In genomic region chr14:106802413-106803364, GRCh38 we compare ENCODE assay signal across 13 cellular contexts.
DNase-seq lines count a peak whose midpoint lies in the region; ATAC-seq, FAIRE-seq and TF ChIP-seq lines count a peak whose summit lies in the region.
"Had no signal": no experiment of that assay in that cellular context is flagged by ENCODE, and none has a peak within 500 bp of the region (broad histone marks: within the 10 kb centered on the region; RNA-seq: fewer than 3 reads in every experiment).

No MANE protein-coding gene starts in this region.

- H3K27me3 Mint-ChIP-seq in MCF 10A (ENCODE audit: insufficient read depth, unreplicated experiment), result peaks cover 44% of the 10 kb centered on the region

- no peak for TF ChIP-seq CTCF in breast epithelium (IDR thresholded peaks at IDR 0.05)
- peak; percentile 41 for TF ChIP-seq CTCF in RWPE2 (IDR thresholded peaks at IDR 0.05; ENCODE audit: poor library complexity, severe bottlenecking)
- TF ChIP-seq CTCF in MCF 10A (IDR thresholded peaks at IDR 0.05; ENCODE audit: unreplicated experiment), result no peak

- CTCF ChIA-PET in MCF 10A (lab: Yijun Ruan, JAX), result interaction anchor here (0.6 to 1.0 kb wide), 2 partner anchors 57 to 71 kb away, joined by 3 to 4 read pairs; no protein-coding TSS in a partner anchor

- H3K4me3 Mint-ChIP-seq in MCF 10A (ENCODE audit: unreplicated experiment), result no peak overlapping the region

- H3K36me3 Mint-ChIP-seq in MCF 10A (ENCODE audit: insufficient read depth, unreplicated experiment), result no peaks in the 10 kb centered on the region

- peak; percentile 26 to 83 for DNase-seq in T47D (ENCODE audit: low read depth in 1 of 2, low spot score in 1 of 2)
- DNase-seq in breast epithelium (ENCODE audit: low spot score in 2 of 2), result no peak
- peak; percentile 62 for DNase-seq in Karpas-422
- no peak for DNase-seq in RWPE2 (ENCODE audit: low spot score)
- peak; percentile 48 for DNase-seq in small intestine
- no peak for DNase-seq in urothelium cell line (ENCODE audit: low spot score)
- DNase-seq in AG08395 (ENCODE audit: low spot score), result no peak
- DNase-seq in MCF 10A (ENCODE audit: unreplicated experiment), result no peak
- DNase-seq: activated T-cell treated with anti-CD3 and anti-CD28 coated beads, Interleukin-2, amount 50 U/mL, for 48 hours; hypothalamus; NCI-H2107; Right ventricle myocardium superior had no signal

- H3K27ac Mint-ChIP-seq in MCF 10A (ENCODE audit: low read depth, unreplicated experiment), result no peak overlapping the region

- H4K20me1 ChIP-seq in Karpas-422 (ENCODE audit: insufficient read depth, low read depth, low read length), result no peaks in the 10 kb centered on the region

- H3K4me2 ChIP-seq in Karpas-422 (ENCODE audit: low read depth, low read length, poor library complexity, severe bottlenecking), result no peak overlapping the region

- no TSS peak for BruUV-seq in MCF 10A (replicated peaks; lab: Mats Ljungman, UMichigan)

- H3K36me3 ChIP-seq in breast epithelium (no peaks in the 10 kb centered on the region), Karpas-422 (ENCODE audit: insufficient read depth, low read length) (no peaks in the 10 kb centered on the region), RWPE2 (ENCODE audit: low read depth) (no peaks in the 10 kb centered on the region), small intestine (ENCODE audit: control insufficient read depth in 2 of 2, insufficient read depth in 2 of 2, low read length in 2 of 2) (no peaks in the 10 kb centered on the region)

- no peak; the same call in 2 of the 3 replicates for ATAC-seq in RWPE2 (ENCODE audit: low read depth)

- H3K9me2 ChIP-seq in Karpas-422 (replicated peaks; ENCODE audit: insufficient read depth, low read length), result no peaks in the 10 kb centered on the region

- no peak overlapping the region for H3K9ac ChIP-seq in Karpas-422 (ENCODE audit: low read length)

- no peaks in the 10 kb centered on the region for H3K9me3 ChIP-seq in breast epithelium
- H3K9me3 ChIP-seq in Karpas-422 (ENCODE audit: low read length), result no peaks in the 10 kb centered on the region
- H3K9me3 ChIP-seq in RWPE2 (ENCODE audit: severe bottlenecking), result no peaks in the 10 kb centered on the region
- no peaks in the 10 kb centered on the region for H3K9me3 ChIP-seq in small intestine (ENCODE audit: control insufficient read depth, low read depth)

- 47 to 65% (median 52%) methylated on average over 26 of the region's 26 CpGs for WGBS in small intestine, 3 donors

- no peak for FAIRE-seq in small intestine (lab: Jason Lieb, UNC)
- FAIRE-seq in urothelium cell line (lab: Jason Lieb, UNC), result no peak

- in situ Hi-C loops in T47D (cut with HindIII; ENCODE audit: low pct_unique_long_range_greater_than_20kb, low sequenced_read_pairs), result no loop called here

- no peaks in the 10 kb centered on the region for H3K4me1 Mint-ChIP-seq in MCF 10A (ENCODE audit: insufficient read depth, unreplicated experiment)

- intact Hi-C loops in breast epithelium (cut with DNase I; ENCODE audit: low total_unique reads), result no loop called here
- intact Hi-C loops in MCF 10A (cut with micrococcal nuclease), result no loop called here

- H3K4me3 ChIP-seq in breast epithelium (no peak overlapping the region), Karpas-422 (ENCODE audit: low read length) (no peak overlapping the region), RWPE2 (ENCODE audit: severe bottlenecking) (no peak overlapping the region), small intestine (ENCODE audit: low read depth in 1 of 2, low read length in 2 of 2) (no peak overlapping the region)
- H3K4me3 ChIP-seq: lung had no signal

- no peak for TF ChIP-seq POLR2A in breast epithelium (IDR thresholded peaks at IDR 0.05)

- peaks cover 0 to 15% of the 10 kb centered on the region in 2 donors for H3K27me3 ChIP-seq in breast epithelium
- no peaks in the 10 kb centered on the region for H3K27me3 ChIP-seq in Karpas-422 (ENCODE audit: low read length)
- peaks cover 32% of the 10 kb centered on the region for H3K27me3 ChIP-seq in RWPE2 (ENCODE audit: insufficient read depth, poor library complexity, severe bottlenecking)
- H3K27me3 ChIP-seq in small intestine (ENCODE audit: control insufficient read depth in 2 of 2, insufficient read depth in 2 of 2, low read length in 2 of 2), result no peaks in the 10 kb centered on the region

- H3K27ac ChIP-seq in breast epithelium, result no peak overlapping the region
- no peak overlapping the region for H3K27ac ChIP-seq in Karpas-422 (ENCODE audit: low read length)
- H3K27ac ChIP-seq in RWPE2 (ENCODE audit: poor library complexity, severe bottlenecking), result no peak overlapping the region
- H3K27ac ChIP-seq in small intestine (ENCODE audit: low read depth in 1 of 2, low read length in 1 of 2), result no peak overlapping the region

- H3K9me3 Mint-ChIP-seq in MCF 10A (ENCODE audit: unreplicated experiment), result no peaks in the 10 kb centered on the region

- H3K79me2 ChIP-seq in Karpas-422 (ENCODE audit: low read length), result no peaks in the 10 kb centered on the region

- H3K4me1 ChIP-seq in breast epithelium (no peaks in the 10 kb centered on the region), Karpas-422 (ENCODE audit: low read length) (no peaks in the 10 kb centered on the region), RWPE2 (ENCODE audit: insufficient read depth, poor library complexity, severe bottlenecking) (no peaks in the 10 kb centered on the region), small intestine (ENCODE audit: control insufficient read depth in 2 of 2, insufficient read depth in 1 of 2, low read depth in 1 of 2, low read length in 1 of 2) (no peaks in the 10 kb centered on the region)

- H2AFZ ChIP-seq in Karpas-422 (ENCODE audit: low read length), result no peak overlapping the region

- POLR2A ChIA-PET in MCF 10A (lab: Yijun Ruan, JAX), result interaction anchor here (0.6 kb wide), 1 partner anchor 9 kb away, joined by 3 read pairs; no protein-coding TSS in a partner anchor

Comparison
In these comparisons a context has a peak if more than half of its experiments do, and no peak if none do; other contexts are left out.
1. DNase-seq: peak in T47D (2 of 2), Karpas-422 (single experiment) and small intestine (single experiment); none in breast epithelium (0 of 2), RWPE2 (single experiment), urothelium cell line (single experiment), AG08395 (single experiment) and MCF 10A (single experiment).